In the genomic region with DNA sequence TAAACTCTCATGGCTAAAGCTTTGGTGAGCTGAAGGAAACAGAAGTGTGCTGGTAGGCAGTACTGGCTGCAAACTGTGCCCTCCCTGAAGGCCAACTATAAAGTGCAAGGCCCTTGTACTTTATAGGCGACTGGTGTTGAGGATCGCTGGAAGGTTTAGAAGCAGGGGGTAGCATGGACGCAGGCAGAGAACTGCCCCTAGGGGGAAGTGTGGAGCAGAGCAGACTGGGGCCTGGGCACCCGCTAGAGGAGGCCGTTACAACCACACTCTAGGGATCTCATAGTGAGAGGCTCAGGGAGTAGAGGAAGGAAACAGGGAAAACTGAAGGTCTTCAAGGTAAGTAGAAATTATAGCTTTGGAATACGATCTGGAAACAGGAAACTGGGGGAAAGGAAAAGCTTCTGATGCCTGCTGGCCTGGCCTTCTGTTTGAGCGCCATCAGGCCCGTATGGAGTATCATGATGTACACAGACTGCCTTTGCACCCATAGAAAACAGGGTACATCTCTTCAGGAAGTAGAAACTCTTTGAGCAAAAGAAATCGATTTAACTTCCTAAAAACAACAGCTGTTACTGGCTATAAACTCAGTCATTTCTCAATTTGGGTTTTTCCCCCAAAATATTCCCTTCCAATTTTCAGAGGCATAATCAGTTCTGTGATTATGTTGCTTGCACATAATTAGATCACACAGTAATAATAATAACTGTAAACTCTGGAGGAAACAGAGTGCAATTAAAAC, we compare ENCODE assay signal across 1 cellular context.
TF ChIP-seq lines count a peak whose summit lies in the region.

No MANE protein-coding gene starts in this region.

TF ChIP-seq in endothelial cell of umbilical vein, 7 proteins besides CTCF, POLR2A, EP300 and RAD21 (continued from another document):
- TF ChIP-seq, protein P1, sequence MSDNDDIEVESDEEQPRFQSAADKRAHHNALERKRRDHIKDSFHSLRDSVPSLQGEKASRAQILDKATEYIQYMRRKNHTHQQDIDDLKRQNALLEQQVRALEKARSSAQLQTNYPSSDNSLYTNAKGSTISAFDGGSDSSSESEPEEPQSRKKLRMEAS (IDR thresholded peaks at IDR 0.05; ENCODE audit: insufficient read depth, insufficient read length) = no peak
- TF ChIP-seq EZH2 (IDR thresholded peaks at IDR 0.05; ENCODE audit: borderline replicate concordance, low read depth, low read length, severe bottlenecking) = no peak
- no peak for TF ChIP-seq JUN (IDR thresholded peaks at IDR 0.05; ENCODE audit: borderline replicate concordance, insufficient read depth, insufficient read length, low read depth)
